In genomic region chr3:120506076-120506827, GRCh38 we compare ENCODE assay signal across 10 cellular contexts. TPM values are rescaled to one million over a fixed set of nuclear protein-coding genes. Genes with fewer than 3 reads are reported as not detected.
DNase-seq lines count a peak whose midpoint lies in the region; ATAC-seq and TF ChIP-seq lines count a peak whose summit lies in the region.
"Had no signal": no experiment of that assay in that cellular context is flagged by ENCODE, and none has a peak within 500 bp of the region (broad histone marks: within the 10 kb centered on the region; RNA-seq: fewer than 3 reads in every experiment).

No MANE protein-coding gene starts in this region.

- H4K20me1 ChIP-seq in GM23248 (ENCODE audit: insufficient read depth) = no peaks in the 10 kb centered on the region

- H3K79me2 ChIP-seq in GM23248 (ENCODE audit: insufficient read depth) = no peaks in the 10 kb centered on the region

- peaks cover 18% of the 10 kb centered on the region for H3K4me1 ChIP-seq in GM23248 (ENCODE audit: insufficient read depth)

- TF ChIP-seq CTCF in fibroblast of mammary gland (conservative IDR thresholded peaks at IDR 0.05; ENCODE audit: control insufficient read depth, insufficient read depth, low read depth, low read length) = no peak
- TF ChIP-seq CTCF in osteocyte (IDR thresholded peaks at IDR 0.05) = no peak
- TF ChIP-seq CTCF in RWPE1 (conservative IDR thresholded peaks at IDR 0.05; ENCODE audit: low read depth) = no peak

- no peaks in the 10 kb centered on the region for H3K27me3 ChIP-seq in GM23248 (replicated peaks; ENCODE audit: insufficient read depth)

- H3K36me3 ChIP-seq in GM23248 (ENCODE audit: low read depth) = no peaks in the 10 kb centered on the region
- H3K36me3 ChIP-seq: WERI-Rb-1 had no signal

- H3K4me2 ChIP-seq in GM23248 (ENCODE audit: unreplicated experiment) = peak overlapping the region; percentile 63

- H3K4me3 ChIP-seq in GM23248 (peak overlapping the region; percentile 36; the same call in 1 of the 2 replicates), fibroblast of mammary gland (ENCODE audit: control insufficient read depth, low read depth, low read length) (no peak overlapping the region)

- peak overlapping the region; percentile 34 for H3K27ac ChIP-seq in GM23248
- H3K27ac ChIP-seq in RWPE1 = no peak overlapping the region
- H3K27ac ChIP-seq: WERI-Rb-1 had no signal

- peaks cover 22% of the 10 kb centered on the region for H3F3A ChIP-seq in GM23248 (ENCODE audit: insufficient read depth)

- no peak overlapping the region for H3K4me3 Mint-ChIP-seq in osteocyte (ENCODE audit: unreplicated experiment)
- H3K4me3 Mint-ChIP-seq: activated T-cell treated with anti-CD3 and anti-CD28 coated beads, Interleukin-2, amount 50 U/mL, for 72 hours; memory B cell had no signal

- peaks cover 2% of the 10 kb centered on the region for H3K36me3 Mint-ChIP-seq in osteocyte (ENCODE audit: unreplicated experiment)
- H3K36me3 Mint-ChIP-seq: memory B cell had no signal

- DNase-seq in GM23248 (peak; percentile 69), NCI-H446 (lab: John Stamatoyannopoulos, UW) (peak; percentile 83 to 94), fibroblast of mammary gland (ENCODE audit: low read depth) (peak; percentile 66), osteocyte (ENCODE audit: extremely low spot score, unreplicated experiment) (peak; percentile 49), RWPE1 (ENCODE audit: low spot score) (no peak), activated T-cell treated with anti-CD3 and anti-CD28 coated beads for 4 hours (no peak)

- H2AFZ ChIP-seq in GM23248 = peak overlapping the region; percentile 49; the same call in 1 of the 2 replicates

- no peaks in the 10 kb centered on the region for H3K9me3 ChIP-seq in GM23248 (ENCODE audit: low read depth)

- CTCF ChIA-PET in RWPE1 (lab: Yijun Ruan, JAX) = no interaction called here

- no peak overlapping the region for H3K9ac ChIP-seq in GM23248

- H3K4me1 Mint-ChIP-seq in osteocyte (ENCODE audit: unreplicated experiment) = peaks cover 17% of the 10 kb centered on the region

- in situ Hi-C loops in GM23248 (cut with MboI) = no loop called here

- H3K27me3 Mint-ChIP-seq in osteocyte (ENCODE audit: unreplicated experiment) = no peaks in the 10 kb centered on the region

- POLR2A ChIA-PET in RWPE1 (lab: Yijun Ruan, JAX; ENCODE audit: low non-redundant PET) = no interaction called here

- ATAC-seq in HG03095 (IDR thresholded peaks at IDR 0.05; ENCODE audit: unreplicated experiment) = no peak
- ATAC-seq: activated T-cell treated with anti-CD3 and anti-CD28 coated beads, Interleukin-2, amount 50 U/mL, for 72 hours had no signal

- no peaks in the 10 kb centered on the region for H3K9me2 ChIP-seq in GM23248 (ENCODE audit: insufficient read depth)

- H3K9me3 Mint-ChIP-seq in osteocyte (ENCODE audit: unreplicated experiment) = no peaks in the 10 kb centered on the region

- 32 to 39% methylated on average over 5 of the region's 5 CpGs for WGBS in GM23248 (ENCODE audit: low coverage in 1 of 2, low lambda C conversion rate in 2 of 2, missing lambda C conversion rate in 2 of 2), 2 experiments

- no peak overlapping the region for H3K27ac Mint-ChIP-seq in osteocyte (ENCODE audit: unreplicated experiment)
- H3K27ac Mint-ChIP-seq: activated T-cell treated with anti-CD3 and anti-CD28 coated beads, Interleukin-2, amount 50 U/mL, for 72 hours; memory B cell had no signal

RNA-seq across cellular contexts. Expression of gene FSTL1, which starts 55.5 kb away (rescaled TPM):
- 4,171 and 4,244 TPM in 2 replicates for total RNA-seq in GM23248 (2014; rRNA removed; shearing (Covaris generic))
- polyA plus RNA-seq in GM23248 (2016; fragmentation: Nextera tagmentation; extraction: Ambion mirVana) = 1,910 and 1,919 TPM in 2 replicates
- 2,574 and 2,723 TPM in 2 replicates for total RNA-seq in osteocyte

Comparison
In these comparisons a context has a peak if more than half of its experiments do, and no peak if none do; other contexts are left out.
1. DNase-seq: peak in GM23248 (single experiment), NCI-H446 (2 of 2), fibroblast of mammary gland (single experiment) and osteocyte (single experiment); none in RWPE1 (single experiment) and activated T-cell treated with anti-CD3 and anti-CD28 coated beads for 4 hours (single experiment).